ENCODE assay signal across 8 cellular contexts in genomic region chr3:16060358-16060852, GRCh38.
DNase-seq lines count a peak whose midpoint lies in the region; ATAC-seq and TF ChIP-seq lines count a peak whose summit lies in the region.

No MANE protein-coding gene starts in this region.

- in situ Hi-C loops in GM13976 (cut with MboI; ENCODE audit: low sequenced_read_pairs, unreplicated experiment), result no loop called here

- 29 to 45% (median 34%) methylated on average over 4 of the region's 4 CpGs for WGBS in psoas muscle, 3 donors

- H3K9me3 ChIP-seq in psoas muscle, result no peaks in the 10 kb centered on the region

- peak; percentile 100 for DNase-seq in EH (ENCODE audit: low read depth)
- DNase-seq in T1000 (lab: John Stamatoyannopoulos, UW), result peak; percentile 85
- peak; percentile 92 for DNase-seq in glomerular visceral epithelial cell (ENCODE audit: extremely low spot score)
- peak; percentile 73 to 86 for DNase-seq in psoas muscle
- DNase-seq in GM13976 (ENCODE audit: low spot score), result no peak
- DNase-seq in stimulated activated CD4-positive, alpha-beta T cell treated with anti-CD3 and anti-CD28 coated beads, Interleukin-4, amount 100 ng/mL, for 1 hour, result no peak

- no peaks in the 10 kb centered on the region for H3K27me3 ChIP-seq in psoas muscle (ENCODE audit: insufficient read depth in 3 of 3, low read length in 2 of 3)

- peak overlapping the region; percentile 28 for H3K4me3 ChIP-seq in psoas muscle

- ATAC-seq in psoas muscle (peak; percentile 83 to 90 (median 86)), GM21619 (IDR thresholded peaks at IDR 0.05; ENCODE audit: unreplicated experiment) (no peak), GM21786 (IDR thresholded peaks at IDR 0.05; ENCODE audit: unreplicated experiment) (no peak)

- H3K27ac ChIP-seq in psoas muscle, result peak overlapping the region; percentile 88

- intact Hi-C loops in psoas muscle (cut with DNase I), result no loop called here

- H3K4me1 ChIP-seq in psoas muscle, result peaks cover 55% of the 10 kb centered on the region

- TF ChIP-seq CTCF in psoas muscle (IDR thresholded peaks at IDR 0.05) (peak; percentile 16), GM13976 (IDR thresholded peaks at IDR 0.05; ENCODE audit: borderline replicate concordance, control extremely low read depth, extremely low read depth, insufficient read depth, missing control alignments) (no peak)

- no peaks in the 10 kb centered on the region for H3K36me3 ChIP-seq in psoas muscle (ENCODE audit: insufficient read depth in 1 of 2, low read depth in 1 of 2)

Comparison
In these comparisons a context has a peak if more than half of its experiments do, and no peak if none do; other contexts are left out.
1. DNase-seq: peak in EH (single experiment), T1000 (single experiment), glomerular visceral epithelial cell (single experiment) and psoas muscle (2 of 2); none in GM13976 (single experiment) and stimulated activated CD4-positive, alpha-beta T cell treated with anti-CD3 and anti-CD28 coated beads, Interleukin-4, amount 100 ng/mL, for 1 hour (single experiment).
2. ATAC-seq: peak in psoas muscle (4 of 4); none in GM21619 (single experiment) and GM21786 (single experiment).